ENCODE assay signal across 1 cellular context in genomic region chr17:38732376-38733314, GRCh38.
TF ChIP-seq lines count a peak whose summit lies in the region.

No MANE protein-coding gene starts in this region.

TF ChIP-seq in A549, 52 proteins besides CTCF, POLR2A, EP300 and RAD21 (continued from another document):
- no peak for TF ChIP-seq CBX2 (IDR thresholded peaks at IDR 0.05; ENCODE audit: borderline replicate concordance, low read depth)
